1 cellular context compared by ENCODE assay signal in the genomic region with DNA sequence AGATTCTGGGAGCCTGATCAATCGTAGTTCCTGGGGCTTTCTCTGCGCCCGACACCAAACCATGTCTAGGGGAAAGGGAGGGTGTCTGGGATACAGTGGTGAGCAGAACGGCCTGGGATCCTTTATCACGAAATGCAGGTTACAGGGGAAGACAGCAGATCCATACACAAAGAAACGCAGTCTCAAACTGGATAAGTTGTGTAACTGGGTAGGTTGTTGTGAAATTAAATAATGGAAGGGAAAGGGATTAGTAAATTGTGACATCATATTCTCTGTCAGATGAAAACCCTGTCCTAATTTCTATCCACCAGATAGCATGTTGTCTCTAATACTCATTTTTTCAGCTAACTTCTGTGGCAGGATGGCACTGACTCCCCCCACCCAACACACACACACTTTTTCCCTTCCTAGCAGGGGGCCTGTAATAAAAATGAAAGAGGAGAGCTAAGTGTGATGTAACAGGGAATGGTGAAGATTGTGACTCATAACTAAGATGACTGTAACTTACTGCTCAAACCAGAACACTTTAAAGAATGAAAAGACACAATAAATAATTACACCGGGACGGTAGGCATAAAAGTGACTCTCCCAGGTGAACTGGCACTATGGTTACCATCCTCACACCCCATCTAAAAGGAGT.
TF ChIP-seq lines count a peak whose summit lies in the region.

No MANE protein-coding gene starts in this region.

TF ChIP-seq in H1, 55 proteins besides CTCF, POLR2A, EP300 and RAD21 (continued from another document):
- TF ChIP-seq CTBP2 (IDR thresholded peaks at IDR 0.05; ENCODE audit: borderline replicate concordance, insufficient read depth, insufficient read length, low read length) (no peak), MAFK (IDR thresholded peaks at IDR 0.05; ENCODE audit: low read depth, low read length) (no peak), CEBPB (IDR thresholded peaks at IDR 0.05; ENCODE audit: low read depth, low read length) (no peak), EGR1 (IDR thresholded peaks at IDR 0.05; ENCODE audit: borderline replicate concordance, low read depth, low read length) (no peak)
- TF ChIP-seq, protein P1, sequence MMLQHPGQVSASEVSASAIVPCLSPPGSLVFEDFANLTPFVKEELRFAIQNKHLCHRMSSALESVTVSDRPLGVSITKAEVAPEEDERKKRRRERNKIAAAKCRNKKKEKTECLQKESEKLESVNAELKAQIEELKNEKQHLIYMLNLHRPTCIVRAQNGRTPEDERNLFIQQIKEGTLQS (IDR thresholded peaks at IDR 0.05; ENCODE audit: insufficient read depth, low read depth, low read length), result no peak
